8 cellular contexts compared by ENCODE assay signal in genomic region chr17:63600569-63601438, GRCh38. TPM values are rescaled to one million over a fixed set of nuclear protein-coding genes. Genes with fewer than 3 reads are reported as not detected.
DNase-seq lines count a peak whose midpoint lies in the region; ATAC-seq and TF ChIP-seq lines count a peak whose summit lies in the region.

TACO1 (plus strand) TSS chr17:63600895; CDS start chr17:63601084, 189 bp downstream.

- no peaks in the 10 kb centered on the region for H3K9me3 ChIP-seq in PC-3 (ENCODE audit: low read length)

- no peaks in the 10 kb centered on the region for H3F3A ChIP-seq in PC-3 (ENCODE audit: low read length, unreplicated experiment)

- H2AFZ ChIP-seq in PC-3 (ENCODE audit: low read length): peak within 1 kb of the TSS; percentile 98

- H3K4me3 ChIP-seq in PC-3 (ENCODE audit: low read length): peak within 1 kb of the TSS; percentile 91

- H3K27me3 ChIP-seq in PC-3 (ENCODE audit: low read length): no peaks in the 10 kb centered on the region

- DNase-seq in DMS 273 (lab: John Stamatoyannopoulos, UW; ENCODE audit: unreplicated experiment) (peak; percentile 92), PC-3 (peak; percentile 92), activated T-cell treated with anti-CD3 and anti-CD28 coated beads for 4 hours (peak; percentile 74), erythroblast (lab: John Stamatoyannopoulos, UW) (peak; percentile 91 to 92), mucosa of gallbladder (ENCODE audit: low spot score) (peak; percentile 73)
- peak; percentile 50 to 54 for DNase-seq in stimulated activated CD8-positive, alpha-beta memory T cell treated with anti-CD3 and anti-CD28 coated beads, Interleukin-4, amount 100 ng/mL, for 1 hour (ENCODE audit: low read depth in 2 of 2, low spot score in 1 of 2)

- ATAC-seq in GM21528 (IDR thresholded peaks at IDR 0.05; ENCODE audit: low FRiP score, unreplicated experiment) (peak; percentile 95), PC-3 (peak; percentile 94)

- peaks cover 16% of the 10 kb centered on the region for H3K79me2 ChIP-seq in PC-3 (ENCODE audit: low read length)

- peak; percentile 40; the same call in 1 of the 2 replicates for TF ChIP-seq EP300 in Ishikawa (IDR thresholded peaks at IDR 0.05; ENCODE audit: borderline replicate concordance)

- peak within 1 kb of the TSS; percentile 97 for H3K4me2 ChIP-seq in PC-3 (ENCODE audit: low read length)

- TF ChIP-seq RAD21 in Ishikawa (IDR thresholded peaks at IDR 0.05; ENCODE audit: low read depth): no peak

- BruUV-seq in PC-3 (replicated peaks; lab: Mats Ljungman, UMichigan): no TSS peak

- intact Hi-C loops in PC-3 (cut with micrococcal nuclease): loop anchor here (1.0 kb wide), 1 partner anchor 51 kb away; the partner anchor contains the start of gene DCAF7

- H3K36me3 ChIP-seq in PC-3 (ENCODE audit: low read depth, low read length): peaks cover 13% of the 10 kb centered on the region

- no peaks in the 10 kb centered on the region for H3K9me2 ChIP-seq in PC-3 (replicated peaks; ENCODE audit: low read length)

- POLR2A ChIA-PET in PC-3 (lab: Charles Lee; ENCODE audit: unreplicated experiment): no interaction called here

- CTCF ChIA-PET in PC-3 (lab: Charles Lee): interaction anchor here (0.8 kb wide), 1 partner anchor 11 kb away, joined by 4 read pairs; no protein-coding TSS in a partner anchor

- TF ChIP-seq POLR2A in erythroblast (IDR thresholded peaks at IDR 0.05; ENCODE audit: low read length): peak; percentile 82

- no peaks in the 10 kb centered on the region for H4K20me1 ChIP-seq in PC-3 (ENCODE audit: low read length)

- peaks cover 16% of the 10 kb centered on the region for H3K4me1 ChIP-seq in PC-3 (ENCODE audit: insufficient read depth, low read length)

- no peak for TF ChIP-seq CTCF in PC-3 (conservative IDR thresholded peaks at IDR 0.05; ENCODE audit: low read depth, low read length)

- H3K9ac ChIP-seq in PC-3 (ENCODE audit: low read length): peak within 1 kb of the TSS; percentile 95

- peak within 1 kb of the TSS; percentile 40 for H3K27ac ChIP-seq in PC-3 (ENCODE audit: low read length)

TF ChIP-seq in Ishikawa, 13 proteins besides CTCF, POLR2A, EP300 and RAD21:
- TF ChIP-seq EGR1 (IDR thresholded peaks at IDR 0.05): no peak
- 0 out of 2 replicates have a peak, but pooled peaks have one; percentile 33 for TF ChIP-seq ZBTB7A (IDR thresholded peaks at IDR 0.05; ENCODE audit: low read depth)
- TF ChIP-seq TAF1 (IDR thresholded peaks at IDR 0.05; ENCODE audit: low read depth): peak; percentile 93
- peak; percentile 74; the same call in 1 of the 2 replicates for TF ChIP-seq TCF12 (IDR thresholded peaks at IDR 0.05; ENCODE audit: low read depth)
- peak; percentile 78 for TF ChIP-seq NFIC (IDR thresholded peaks at IDR 0.05)
- TF ChIP-seq, protein P1, sequence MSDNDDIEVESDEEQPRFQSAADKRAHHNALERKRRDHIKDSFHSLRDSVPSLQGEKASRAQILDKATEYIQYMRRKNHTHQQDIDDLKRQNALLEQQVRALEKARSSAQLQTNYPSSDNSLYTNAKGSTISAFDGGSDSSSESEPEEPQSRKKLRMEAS (IDR thresholded peaks at IDR 0.05): peak; percentile 88
- 0 out of 2 replicates have a peak, but pooled peaks have one; percentile 4 for TF ChIP-seq CREB1 (IDR thresholded peaks at IDR 0.05; ENCODE audit: low read depth)
- TF ChIP-seq, protein P2, sequence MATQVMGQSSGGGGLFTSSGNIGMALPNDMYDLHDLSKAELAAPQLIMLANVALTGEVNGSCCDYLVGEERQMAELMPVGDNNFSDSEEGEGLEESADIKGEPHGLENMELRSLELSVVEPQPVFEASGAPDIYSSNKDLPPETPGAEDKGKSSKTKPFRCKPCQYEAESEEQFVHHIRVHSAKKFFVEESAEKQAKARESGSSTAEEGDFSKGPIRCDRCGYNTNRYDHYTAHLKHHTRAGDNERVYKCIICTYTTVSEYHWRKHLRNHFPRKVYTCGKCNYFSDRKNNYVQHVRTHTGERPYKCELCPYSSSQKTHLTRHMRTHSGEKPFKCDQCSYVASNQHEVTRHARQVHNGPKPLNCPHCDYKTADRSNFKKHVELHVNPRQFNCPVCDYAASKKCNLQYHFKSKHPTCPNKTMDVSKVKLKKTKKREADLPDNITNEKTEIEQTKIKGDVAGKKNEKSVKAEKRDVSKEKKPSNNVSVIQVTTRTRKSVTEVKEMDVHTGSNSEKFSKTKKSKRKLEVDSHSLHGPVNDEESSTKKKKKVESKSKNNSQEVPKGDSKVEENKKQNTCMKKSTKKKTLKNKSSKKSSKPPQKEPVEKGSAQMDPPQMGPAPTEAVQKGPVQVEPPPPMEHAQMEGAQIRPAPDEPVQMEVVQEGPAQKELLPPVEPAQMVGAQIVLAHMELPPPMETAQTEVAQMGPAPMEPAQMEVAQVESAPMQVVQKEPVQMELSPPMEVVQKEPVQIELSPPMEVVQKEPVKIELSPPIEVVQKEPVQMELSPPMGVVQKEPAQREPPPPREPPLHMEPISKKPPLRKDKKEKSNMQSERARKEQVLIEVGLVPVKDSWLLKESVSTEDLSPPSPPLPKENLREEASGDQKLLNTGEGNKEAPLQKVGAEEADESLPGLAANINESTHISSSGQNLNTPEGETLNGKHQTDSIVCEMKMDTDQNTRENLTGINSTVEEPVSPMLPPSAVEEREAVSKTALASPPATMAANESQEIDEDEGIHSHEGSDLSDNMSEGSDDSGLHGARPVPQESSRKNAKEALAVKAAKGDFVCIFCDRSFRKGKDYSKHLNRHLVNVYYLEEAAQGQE (IDR thresholded peaks at IDR 0.05; ENCODE audit: low read depth): no peak
- TF ChIP-seq, protein P3, sequence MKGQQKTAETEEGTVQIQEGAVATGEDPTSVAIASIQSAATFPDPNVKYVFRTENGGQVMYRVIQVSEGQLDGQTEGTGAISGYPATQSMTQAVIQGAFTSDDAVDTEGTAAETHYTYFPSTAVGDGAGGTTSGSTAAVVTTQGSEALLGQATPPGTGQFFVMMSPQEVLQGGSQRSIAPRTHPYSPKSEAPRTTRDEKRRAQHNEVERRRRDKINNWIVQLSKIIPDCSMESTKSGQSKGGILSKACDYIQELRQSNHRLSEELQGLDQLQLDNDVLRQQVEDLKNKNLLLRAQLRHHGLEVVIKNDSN (IDR thresholded peaks at IDR 0.05): peak; percentile 80
- peak; percentile 30 for TF ChIP-seq TEAD4 (IDR thresholded peaks at IDR 0.05)
- peak; percentile 85 for TF ChIP-seq YY1 (IDR thresholded peaks at IDR 0.05; ENCODE audit: low read depth)
- peak; percentile 22; the same call in 1 of the 2 replicates for TF ChIP-seq FOXM1 (IDR thresholded peaks at IDR 0.05; ENCODE audit: borderline replicate concordance, low read depth)
- 0 out of 2 replicates have a peak, but pooled peaks have one; percentile 4 for TF ChIP-seq CEBPB (IDR thresholded peaks at IDR 0.05)
TF ChIP-seq in Ishikawa: peak in this region for 11.

RNA-seq across cellular contexts. Expression of gene TACO1, which starts in this region (rescaled TPM):
- 47.9 and 70.0 TPM in 2 replicates for total RNA-seq in PC-3 (2014; rRNA removed)
- 20.0 TPM for total RNA-seq in mucosa of gallbladder

Comparison
In these comparisons a context has a peak if more than half of its experiments do, and no peak if none do; other contexts are left out.
1. Peak in every context shown above with its lines: DNase-seq, ATAC-seq, H3K4me3 ChIP-seq and H3K27ac ChIP-seq.